ENCODE assay signal across 29 cellular contexts in genomic region chr12:4446335-4446734, GRCh38. TPM values are rescaled to one million over a fixed set of nuclear protein-coding genes. Genes with fewer than 3 reads are reported as not detected.
DNase-seq lines count a peak whose midpoint lies in the region; ATAC-seq, FAIRE-seq and TF ChIP-seq lines count a peak whose summit lies in the region.
"Had no signal": no experiment of that assay in that cellular context is flagged by ENCODE, and none has a peak within 500 bp of the region (broad histone marks: within the 10 kb centered on the region; RNA-seq: fewer than 3 reads in every experiment).

No MANE protein-coding gene starts in this region.

- H3K9me3 ChIP-seq in BLaER1 treated with 17β-estradiol and CSF1 and Interleukin-3, amounts not matched to agents 10 nM and 100 nM (replicated peaks in 1 of 11) = peaks cover 10 to 79% (median 69%) of the 10 kb centered on the region in 11 experiments; a peak in 19 of 22 replicates
- H3K9me3 ChIP-seq in K562 (replicated peaks; ENCODE audit: control insufficient read depth, insufficient read depth, low read depth, low read length) (no peaks in the 10 kb centered on the region), skeletal muscle tissue (ENCODE audit: control insufficient read depth in 3 of 3, low read length in 3 of 3) (no peaks in the 10 kb centered on the region)
- H3K9me3 ChIP-seq: SJCRH30 had no signal

- in situ Hi-C loops in K562 (cut with MboI) = no loop called here

- POLR2A ChIA-PET in K562 (lab: Yijun Ruan, JAX) = interaction anchor here (0.8 kb wide), 1 partner anchor 14 kb away, joined by 4 read pairs; no protein-coding TSS in a partner anchor

- no peak overlapping the region for H3K9ac ChIP-seq in BLaER1 treated with 17β-estradiol and CSF1 and Interleukin-3, amounts not matched to agents 10 nM and 100 nM
- H3K9ac ChIP-seq in K562 (ENCODE audit: insufficient read depth in 1 of 2, low read depth in 2 of 2, low read length in 2 of 2) (no peak overlapping the region), skeletal muscle tissue (ENCODE audit: low read depth in 1 of 3, low read length in 3 of 3) (peak overlapping the region in 2 of 3 donors; percentile 51 to 89)
- H3K9ac ChIP-seq: GM23248, KMS-11 had no signal

- WGBS in K562 (ENCODE audit: insufficient coverage, low coverage, missing lambda C conversion rate) = 0% methylated on average over 2 of the region's 2 CpGs

- TF ChIP-seq RAD21 in K562 (CRISPR knock-in tag; conservative IDR thresholded peaks at IDR 0.05 in 1 of 2, IDR thresholded peaks at IDR 0.05 in 1 of 2) = no peak

- peaks cover 0 to 89% (median 86%) of the 10 kb centered on the region in 11 experiments; a peak in 20 of 22 replicates for H3K36me3 ChIP-seq in BLaER1 treated with 17β-estradiol and CSF1 and Interleukin-3, amounts not matched to agents 10 nM and 100 nM
- H3K36me3 ChIP-seq in K562 (ENCODE audit: control insufficient read depth, insufficient read depth, low read length) (no peaks in the 10 kb centered on the region), skeletal muscle tissue (ENCODE audit: control insufficient read depth in 3 of 3, insufficient read depth in 3 of 3, low read length in 3 of 3) (no peaks in the 10 kb centered on the region)
- H3K36me3 ChIP-seq: SJCRH30 had no signal

- no peak for TF ChIP-seq CTCF in K562 (IDR thresholded peaks at IDR 0.05 in 2 of 3, conservative IDR thresholded peaks at IDR 0.05 in 1 of 3; ENCODE audit: insufficient read depth in 2 of 3, low read depth in 1 of 3, low read length in 3 of 3)

- H3K27ac ChIP-seq in BLaER1 treated with 17β-estradiol and CSF1 and Interleukin-3, amounts not matched to agents 10 nM and 100 nM = peak overlapping the region in 5 of 11 experiments; percentile 22 to 33 (median 25); a peak in 6 of 22 replicates
- H3K27ac ChIP-seq in K562 (ENCODE audit: extremely low read depth, low read depth, low read length) = no peak overlapping the region
- H3K27ac ChIP-seq in skeletal muscle tissue (ENCODE audit: low read depth, low read length) = peak overlapping the region; percentile 87
- H3K27ac ChIP-seq: GM23248, KMS-11, SJCRH30 had no signal

- BruUV-seq in K562 (replicated peaks; lab: Mats Ljungman, UMichigan) = no TSS peak

- H4K20me1 ChIP-seq in BLaER1 treated with 17β-estradiol and CSF1 and Interleukin-3, amounts not matched to agents 10 nM and 100 nM = peaks cover 0 to 21% (median 0%) of the 10 kb centered on the region in 11 experiments; a peak in 2 of 22 replicates
- H4K20me1 ChIP-seq in K562 (replicated peaks; ENCODE audit: control insufficient read depth, insufficient read depth, low read length) = no peaks in the 10 kb centered on the region

- DNase-seq in K562 (ENCODE audit: extremely low read depth in 1 of 4, low spot score in 3 of 4) (no peak), islet precursor cell (peak; percentile 28), DMS114 treated with DMSO at 0.1 percent for 48 hours (lab: John Stamatoyannopoulos, UW; ENCODE audit: unreplicated experiment) (no peak), SHP77 treated with DMSO at 0.1 percent for 48 hours (lab: John Stamatoyannopoulos, UW) (no peak)
- DNase-seq: CD4-positive, alpha-beta T cell; DMS53; GM23248; HCEC 1CT; IMR-90; MM.1S; NCI-H1694 treated with DMSO at 0.1 percent for 48 hours; NCI-H2081; NCI-H446; NCI-H524 treated with DMSO at 0.1 percent for 48 hours; NCI-H774; NK-92 treated with Interleukin-12 subunit alpha and Interleukin-12 subunit beta, amount 100 ng/mL, for 24 hours; PC-3; SJCRH30 had no signal

- peak overlapping the region in 7 of 10 experiments; percentile 14 to 87 (median 82); a peak in 6 of 20 replicates for H3K4me3 ChIP-seq in BLaER1 treated with 17β-estradiol and CSF1 and Interleukin-3, amounts not matched to agents 10 nM and 100 nM
- H3K4me3 ChIP-seq in K562 = no peak overlapping the region
- H3K4me3 ChIP-seq in skeletal muscle tissue (ENCODE audit: low read length in 3 of 3) = peak overlapping the region in 2 of 3 donors; percentile 61 to 72
- H3K4me3 ChIP-seq: GM23248, SJCRH30 had no signal

- TF ChIP-seq EP300 in K562 (IDR thresholded peaks at IDR 0.05; ENCODE audit: low read length) = no peak

- TF ChIP-seq POLR2A in K562 (conservative IDR thresholded peaks at IDR 0.05) = no peak

- H3K9me1 ChIP-seq in K562 (ENCODE audit: control insufficient read depth, insufficient read depth, low read length) = no peaks in the 10 kb centered on the region

- peaks cover 37 to 71% (median 64%) of the 10 kb centered on the region in 10 experiments for H3K4me1 ChIP-seq in BLaER1 treated with 17β-estradiol and CSF1 and Interleukin-3, amounts not matched to agents 10 nM and 100 nM
- H3K4me1 ChIP-seq in K562 (replicated peaks in 1 of 2; ENCODE audit: control insufficient read depth in 2 of 2, insufficient read depth in 2 of 2, low read length in 2 of 2) = no peaks in the 10 kb centered on the region; a peak in 1 of 5 replicates
- H3K4me1 ChIP-seq in skeletal muscle tissue (ENCODE audit: control insufficient read depth in 3 of 3, insufficient read depth in 3 of 3, low read length in 3 of 3) = peaks cover 59 to 88% (median 79%) of the 10 kb centered on the region in 3 donors

- H3K79me2 ChIP-seq in K562 (ENCODE audit: control insufficient read depth, insufficient read depth, low read length) = no peaks in the 10 kb centered on the region

- H2AFZ ChIP-seq in K562 (ENCODE audit: low read depth, low read length) = no peak overlapping the region
- H2AFZ ChIP-seq: GM23248 had no signal

- peak overlapping the region in 9 of 11 experiments; percentile 89 to 99 (median 96); a peak in 18 of 22 replicates for H3K4me2 ChIP-seq in BLaER1 treated with 17β-estradiol and CSF1 and Interleukin-3, amounts not matched to agents 10 nM and 100 nM
- H3K4me2 ChIP-seq in K562 (ENCODE audit: insufficient read depth, low read length) = no peak overlapping the region
- H3K4me2 ChIP-seq: KMS-11 had no signal

- CTCF ChIA-PET in K562 (lab: Yijun Ruan, JAX; ENCODE audit: low intra/inter-chr PET ratio) = no interaction called here

- no peak for FAIRE-seq in K562 (lab: Jason Lieb, UNC)
- FAIRE-seq: D721Med, HTR-8/SVneo had no signal

- H3K27me3 ChIP-seq in BLaER1 treated with 17β-estradiol and CSF1 and Interleukin-3, amounts not matched to agents 10 nM and 100 nM = no peaks in the 10 kb centered on the region
- H3K27me3 ChIP-seq in K562 (ENCODE audit: control insufficient read depth in 2 of 2, insufficient read depth in 2 of 2, low read length in 2 of 2) (peaks cover 12 to 54% of the 10 kb centered on the region in 2 experiments; a peak in 4 of 5 replicates), skeletal muscle tissue (ENCODE audit: control insufficient read depth in 3 of 3, insufficient read depth in 3 of 3, low read length in 3 of 3) (peaks cover 0 to 2% (median 0%) of the 10 kb centered on the region in 3 donors)
- H3K27me3 ChIP-seq: SJCRH30 had no signal

- intact Hi-C loops in K562 (cut with micrococcal nuclease) = no loop called here

- no peak for ATAC-seq in K562
- ATAC-seq in GM21367 (IDR thresholded peaks at IDR 0.05; ENCODE audit: unreplicated experiment) = no peak
- ATAC-seq: PC-3, SK-N-SH treated with all-trans-retinoic acid at 6 μM for 48 hours had no signal

TF ChIP-seq in K562, 482 proteins besides CTCF, POLR2A, EP300 and RAD21:
- no peak for TF ChIP-seq IRF9 (tag; IDR thresholded peaks at IDR 0.05)
- TF ChIP-seq TAL1 (IDR thresholded peaks at IDR 0.05) = no peak
- no peak for TF ChIP-seq ZBTB17 (CRISPR knock-in tag; IDR thresholded peaks at IDR 0.05)
- TF ChIP-seq OTX1 (CRISPR knock-in tag; IDR thresholded peaks at IDR 0.05) = no peak
- peak; percentile 63 for TF ChIP-seq RBM25 (IDR thresholded peaks at IDR 0.05; ENCODE audit: low read depth, low read length, severe bottlenecking)
- no peak for TF ChIP-seq ETV6 (IDR thresholded peaks at IDR 0.05; ENCODE audit: borderline replicate concordance in 1 of 2, low read depth in 2 of 2, low read length in 1 of 2)
- TF ChIP-seq ETV6 (CRISPR knock-in tag; IDR thresholded peaks at IDR 0.05; ENCODE audit: borderline replicate concordance) = no peak
- no peak for TF ChIP-seq ZNF445 (CRISPR knock-in tag; IDR thresholded peaks at IDR 0.05; ENCODE audit: low read depth)

RNA-seq across cellular contexts. Expression of gene FGF6, which starts 0.7 kb away (rescaled TPM):
- total RNA-seq in K562 (2011; cell fraction: chromatin; rRNA removed; ENCODE audit: low replicate concordance) = not detected in 2 replicates
- not detected in 2 replicates for total RNA-seq in K562 (2011; cell fraction: nucleolus; rRNA removed)
- not detected in 2 replicates for total RNA-seq in K562 (2011; cell fraction: nucleoplasm; rRNA removed)
- total RNA-seq in K562 (2014; rRNA removed) (not detected in 2 replicates), K562 (2014; rRNA removed; fragmentation: Illumina TruSeq; extraction: Trizol) (not detected in 2 replicates), K562 (2015; rRNA removed; fragmentation: Illumina TruSeq; extraction: Trizol) (not detected in 2 replicates), K562 (2021) (not detected in 2 replicates), skeletal muscle tissue (16.2 TPM)
- polyA plus RNA-seq in K562 (2011; rRNA removed) (0.14 TPM in 1 of 2 replicates, not detected in the other), K562 (2014; fragmentation: Illumina TruSeq; extraction: Trizol) (not detected in 2 replicates), K562 (2014; fragmentation: Nextera tagmentation; extraction: Ambion mirVana) (not detected), K562 (2014; rRNA removed) (not detected in 2 replicates)
- not detected in 2 replicates for polyA plus RNA-seq in K562 (2011; cell fraction: cytosol; rRNA removed)
- polyA plus RNA-seq in K562 (2011; cell fraction: nucleus; rRNA removed) = 0.33 TPM in 1 of 2 replicates, not detected in the other
- polyA plus RNA-seq in K562 (2012) = not detected in 2 replicates
- polyA minus RNA-seq in K562 (2011; rRNA and poly(A)+ RNA removed) = not detected in 2 replicates
- polyA minus RNA-seq in K562 (2011; cell fraction: cytosol; rRNA and poly(A)+ RNA removed) = not detected in 2 replicates
- not detected in 2 replicates for polyA minus RNA-seq in K562 (2011; cell fraction: nucleus; rRNA and poly(A)+ RNA removed)
- total RNA-seq: A172; CD4-positive, alpha-beta T cell; Daoy; G401; GM23248; IMR-90; PC-3; SJCRH30 had no signal
- polyA plus RNA-seq: BJ, GM23248, IMR-90 had no signal

Comparison
In these comparisons a context has a peak if more than half of its experiments do, and no peak if none do; other contexts are left out.
1. H3K9ac ChIP-seq: peak in skeletal muscle tissue (2 of 3); none in BLaER1 treated with 17β-estradiol and CSF1 and Interleukin-3, amounts not matched to agents 10 nM and 100 nM (0 of 11) and K562 (0 of 2).
2. RNA of gene FGF6, which starts 0.7 kb away (total RNA-seq): 16.2 TPM in skeletal muscle tissue (single experiment); not detected in K562; every median in the first group is over 10 times any median in the second.